ENCODE assay signal across 1 cellular context in the genomic region with DNA sequence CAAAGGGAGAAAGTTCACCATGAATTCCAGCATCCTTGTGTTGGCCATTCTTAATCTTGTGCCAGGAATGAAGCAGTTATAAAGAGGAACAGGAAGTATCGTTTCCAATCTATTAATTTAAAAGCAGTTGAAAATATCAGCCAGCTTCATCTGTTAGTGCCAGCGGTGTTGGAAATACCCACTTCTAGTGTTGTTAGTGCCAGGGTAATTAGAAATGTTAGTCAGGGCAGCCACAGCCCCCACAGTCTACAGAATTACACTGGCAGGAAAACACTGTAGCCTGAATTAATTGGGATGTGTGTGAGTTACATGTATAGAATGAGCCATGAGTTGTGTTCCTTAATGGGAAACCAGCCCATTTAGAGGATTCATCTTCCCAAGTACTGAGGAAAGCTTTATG.
TF ChIP-seq lines count a peak whose summit lies in the region.

No MANE protein-coding gene starts in this region.

TF ChIP-seq in K562, 482 proteins besides CTCF, POLR2A, EP300 and RAD21 (continued from another document):
- TF ChIP-seq, protein P1, sequence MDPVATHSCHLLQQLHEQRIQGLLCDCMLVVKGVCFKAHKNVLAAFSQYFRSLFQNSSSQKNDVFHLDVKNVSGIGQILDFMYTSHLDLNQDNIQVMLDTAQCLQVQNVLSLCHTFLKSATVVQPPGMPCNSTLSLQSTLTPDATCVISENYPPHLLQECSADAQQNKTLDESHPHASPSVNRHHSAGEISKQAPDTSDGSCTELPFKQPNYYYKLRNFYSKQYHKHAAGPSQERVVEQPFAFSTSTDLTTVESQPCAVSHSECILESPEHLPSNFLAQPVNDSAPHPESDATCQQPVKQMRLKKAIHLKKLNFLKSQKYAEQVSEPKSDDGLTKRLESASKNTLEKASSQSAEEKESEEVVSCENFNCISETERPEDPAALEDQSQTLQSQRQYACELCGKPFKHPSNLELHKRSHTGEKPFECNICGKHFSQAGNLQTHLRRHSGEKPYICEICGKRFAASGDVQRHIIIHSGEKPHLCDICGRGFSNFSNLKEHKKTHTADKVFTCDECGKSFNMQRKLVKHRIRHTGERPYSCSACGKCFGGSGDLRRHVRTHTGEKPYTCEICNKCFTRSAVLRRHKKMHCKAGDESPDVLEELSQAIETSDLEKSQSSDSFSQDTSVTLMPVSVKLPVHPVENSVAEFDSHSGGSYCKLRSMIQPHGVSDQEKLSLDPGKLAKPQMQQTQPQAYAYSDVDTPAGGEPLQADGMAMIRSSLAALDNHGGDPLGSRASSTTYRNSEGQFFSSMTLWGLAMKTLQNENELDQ (CRISPR knock-in tag; IDR thresholded peaks at IDR 0.05; ENCODE audit: borderline replicate concordance), result no peak
- no peak for TF ChIP-seq HOXB6 (CRISPR knock-in tag; IDR thresholded peaks at IDR 0.05; ENCODE audit: borderline replicate concordance)
- TF ChIP-seq RBM22 (IDR thresholded peaks at IDR 0.05; ENCODE audit: low read depth, low read length, poor library complexity, severe bottlenecking), result no peak
- no peak for TF ChIP-seq RAD51 (IDR thresholded peaks at IDR 0.05; ENCODE audit: borderline replicate concordance, low read depth)
- TF ChIP-seq, protein P2, sequence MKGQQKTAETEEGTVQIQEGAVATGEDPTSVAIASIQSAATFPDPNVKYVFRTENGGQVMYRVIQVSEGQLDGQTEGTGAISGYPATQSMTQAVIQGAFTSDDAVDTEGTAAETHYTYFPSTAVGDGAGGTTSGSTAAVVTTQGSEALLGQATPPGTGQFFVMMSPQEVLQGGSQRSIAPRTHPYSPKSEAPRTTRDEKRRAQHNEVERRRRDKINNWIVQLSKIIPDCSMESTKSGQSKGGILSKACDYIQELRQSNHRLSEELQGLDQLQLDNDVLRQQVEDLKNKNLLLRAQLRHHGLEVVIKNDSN (CRISPR knock-in tag; IDR thresholded peaks at IDR 0.05), result no peak
- TF ChIP-seq SP2 (IDR thresholded peaks at IDR 0.05; ENCODE audit: extremely low read depth, low read depth, low read length, poor library complexity, severe bottlenecking), result no peak
- no peak for TF ChIP-seq NFE2 (IDR thresholded peaks at IDR 0.05; ENCODE audit: low read depth)
- TF ChIP-seq, protein P3, sequence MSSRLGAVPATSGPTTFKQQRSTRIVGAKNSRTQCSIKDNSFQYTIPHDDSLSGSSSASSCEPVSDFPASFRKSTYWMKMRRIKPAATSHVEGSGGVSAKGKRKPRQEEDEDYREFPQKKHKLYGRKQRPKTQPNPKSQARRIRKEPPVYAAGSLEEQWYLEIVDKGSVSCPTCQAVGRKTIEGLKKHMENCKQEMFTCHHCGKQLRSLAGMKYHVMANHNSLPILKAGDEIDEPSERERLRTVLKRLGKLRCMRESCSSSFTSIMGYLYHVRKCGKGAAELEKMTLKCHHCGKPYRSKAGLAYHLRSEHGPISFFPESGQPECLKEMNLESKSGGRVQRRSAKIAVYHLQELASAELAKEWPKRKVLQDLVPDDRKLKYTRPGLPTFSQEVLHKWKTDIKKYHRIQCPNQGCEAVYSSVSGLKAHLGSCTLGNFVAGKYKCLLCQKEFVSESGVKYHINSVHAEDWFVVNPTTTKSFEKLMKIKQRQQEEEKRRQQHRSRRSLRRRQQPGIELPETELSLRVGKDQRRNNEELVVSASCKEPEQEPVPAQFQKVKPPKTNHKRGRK (tag; IDR thresholded peaks at IDR 0.05), result no peak
- no peak for TF ChIP-seq TARDBP (IDR thresholded peaks at IDR 0.05)
- no peak for TF ChIP-seq ZNF217 (CRISPR knock-in tag; IDR thresholded peaks at IDR 0.05)
- TF ChIP-seq HBP1 (CRISPR knock-in tag; IDR thresholded peaks at IDR 0.05), result no peak
